ENCODE assay signal across 1 cellular context in genomic region chr11:17439316-17439782, GRCh38.
TF ChIP-seq lines count a peak whose summit lies in the region.

No MANE protein-coding gene starts in this region.

TF ChIP-seq in HepG2, 621 proteins besides CTCF, POLR2A, EP300 and RAD21 (continued from another document and continues in another):
- TF ChIP-seq ARID5B (CRISPR knock-in tag; IDR thresholded peaks at IDR 0.05) (peak; percentile 78), SSRP1 (CRISPR knock-in tag; IDR thresholded peaks at IDR 0.05) (0 out of 2 replicates have a peak, but pooled peaks have one; percentile 55), MAF1 (CRISPR knock-in tag; IDR thresholded peaks at IDR 0.05; ENCODE audit: borderline replicate concordance) (no peak), SPEN (CRISPR knock-in tag; IDR thresholded peaks at IDR 0.05; ENCODE audit: low read depth) (0 out of 2 replicates have a peak, but pooled peaks have one; percentile 31), CREM (IDR thresholded peaks at IDR 0.05) (no peak), CREM (CRISPR knock-in tag; IDR thresholded peaks at IDR 0.05) (no peak), ZNF609 (CRISPR knock-in tag; IDR thresholded peaks at IDR 0.05; ENCODE audit: borderline replicate concordance) (peak; percentile 88), ZMAT3 (CRISPR knock-in tag; conservative IDR thresholded peaks at IDR 0.05) (no peak), ZUFSP (CRISPR knock-in tag; IDR thresholded peaks at IDR 0.05; ENCODE audit: borderline replicate concordance) (no peak), SKIL (CRISPR knock-in tag; IDR thresholded peaks at IDR 0.05; ENCODE audit: borderline replicate concordance) (peak; percentile 49), ZNF124 (CRISPR knock-in tag; IDR thresholded peaks at IDR 0.05) (no peak), ZNF749 (CRISPR knock-in tag; IDR thresholded peaks at IDR 0.05; ENCODE audit: borderline replicate concordance) (no peak), BHLHE40 (IDR thresholded peaks at IDR 0.05; ENCODE audit: low read length) (peak; percentile 29; the same call in 1 of the 2 replicates), PRDM10 (CRISPR knock-in tag; IDR thresholded peaks at IDR 0.05; ENCODE audit: low read depth) (0 out of 2 replicates have a peak, but pooled peaks have one; percentile 22), ZBTB39 (CRISPR knock-in tag; IDR thresholded peaks at IDR 0.05) (no peak), ZNF33A (CRISPR knock-in tag; IDR thresholded peaks at IDR 0.05; ENCODE audit: borderline replicate concordance) (no peak), TCF7 (IDR thresholded peaks at IDR 0.05; ENCODE audit: low read depth) (peak; percentile 61), ZNF331 (CRISPR knock-in tag; IDR thresholded peaks at IDR 0.05) (0 out of 2 replicates have a peak, but pooled peaks have one; percentile 29), ZNF292 (CRISPR knock-in tag; IDR thresholded peaks at IDR 0.05; ENCODE audit: borderline replicate concordance, low read depth) (peak; percentile 25; the same call in 1 of the 2 replicates), NFAT5 (CRISPR knock-in tag; IDR thresholded peaks at IDR 0.05) (no peak), GABPA (IDR thresholded peaks at IDR 0.05; ENCODE audit: low read depth, low read length) (no peak), GABPA (CRISPR knock-in tag; IDR thresholded peaks at IDR 0.05; ENCODE audit: low read depth) (0 out of 2 replicates have a peak, but pooled peaks have one; percentile 37), JUND (CRISPR knock-in tag; IDR thresholded peaks at IDR 0.05) (peak; percentile 66; the same call in 1 of the 2 replicates), SALL1 (CRISPR knock-in tag; IDR thresholded peaks at IDR 0.05) (peak; percentile 68), NFKB2 (CRISPR knock-in tag; IDR thresholded peaks at IDR 0.05; ENCODE audit: borderline replicate concordance) (no peak), GATAD2A (CRISPR knock-in tag; IDR thresholded peaks at IDR 0.05) (peak; percentile 58; the same call in 1 of the 2 replicates), ZNF556 (CRISPR knock-in tag; IDR thresholded peaks at IDR 0.05; ENCODE audit: borderline replicate concordance) (peak; percentile 55; the same call in 1 of the 2 replicates), CENPX (CRISPR knock-in tag; IDR thresholded peaks at IDR 0.05) (no peak)
